In genomic region chr4:77052352-77052751, GRCh38 we compare ENCODE assay signal across 7 cellular contexts. TPM values are rescaled to one million over a fixed set of nuclear protein-coding genes. Genes with fewer than 3 reads are reported as not detected.
A peak's percentile ranks its signal among the peaks of the same experiment; 100 is the strongest.
DNase-seq lines count a peak whose midpoint lies in the region; ATAC-seq, FAIRE-seq and TF ChIP-seq lines count a peak whose summit lies in the region.

No MANE protein-coding gene starts in this region.

- POLR2A ChIA-PET in H1 (lab: Charles Lee; ENCODE audit: partially characterized antibody) = interaction anchor here (0.9 to 1.3 kb wide), 4 partner anchors 12 to 151 kb away, joined by 3 to 4 read pairs (median 3); no protein-coding TSS in a partner anchor

- H2AK5ac ChIP-seq in H1 (ENCODE audit: low read depth, low read length) = peak overlapping the region; percentile 93; the same call in 1 of the 2 replicates

- no peak overlapping the region for H2BK15ac ChIP-seq in H1 (ENCODE audit: low read length)

- no peak overlapping the region for H3K4me2 ChIP-seq in H1 (ENCODE audit: insufficient read depth in 1 of 2, low read depth in 2 of 2, low read length in 2 of 2)

- TF ChIP-seq CTCF in GM12865 (IDR thresholded peaks at IDR 0.05; ENCODE audit: insufficient read depth, low read depth, low read length, missing control alignments) = peak; percentile 69
- TF ChIP-seq CTCF in H1 (IDR thresholded peaks at IDR 0.05; ENCODE audit: control extremely low read depth in 1 of 3, insufficient read depth in 1 of 3, low read depth in 1 of 3, low read length in 3 of 3) = peak; percentile 61 to 92 (median 81)
- peak; percentile 45 for TF ChIP-seq CTCF in osteocyte (IDR thresholded peaks at IDR 0.05)

- no peak overlapping the region for H2BK5ac ChIP-seq in H1 (ENCODE audit: low read depth, low read length)

- H3K4me1 ChIP-seq in H1 (replicated peaks in 1 of 4; ENCODE audit: control insufficient read depth in 3 of 4, insufficient read depth in 4 of 4, low read length in 3 of 4) = no peaks in the 10 kb centered on the region; a peak in 1 of 7 replicates

- no peaks in the 10 kb centered on the region for H3K79me2 ChIP-seq in H1 (ENCODE audit: control insufficient read depth in 1 of 2, insufficient read depth in 2 of 2, low read length in 2 of 2)

- no peak overlapping the region for H2AFZ ChIP-seq in H1 (ENCODE audit: low read length)

- H3K4me3 ChIP-seq in GM12865 (ENCODE audit: low read depth, low read length) (no peak overlapping the region), H1 (ENCODE audit: extremely low read depth in 1 of 4, insufficient read depth in 2 of 4, low read depth in 3 of 4, low read length in 4 of 4) (no peak overlapping the region)

- peaks cover 5 to 71% (median 28%) of the 10 kb centered on the region in 4 experiments for H3K36me3 ChIP-seq in H1 (ENCODE audit: control insufficient read depth in 2 of 4, insufficient read depth in 4 of 4, low read length in 3 of 4)

- no peaks in the 10 kb centered on the region for H3K79me1 ChIP-seq in H1 (ENCODE audit: low read depth, low read length)

- no peak overlapping the region for H3K18ac ChIP-seq in H1 (ENCODE audit: extremely low read depth, low read length)

- H2BK12ac ChIP-seq in H1 (ENCODE audit: low read depth, low read length) = no peak overlapping the region

- 0 out of 2 replicates have a peak overlapping the region, but pooled peaks have one; percentile 37 for H3K27ac ChIP-seq in H1 (ENCODE audit: low read depth, low read length)

- WGBS in H1 (ENCODE audit: extremely low coverage in 1 of 2, insufficient coverage in 1 of 2, insufficient read length in 1 of 2, insufficient replicate concordance in 2 of 2, low coverage in 1 of 2, low lambda C conversion rate in 2 of 2, missing lambda C conversion rate in 1 of 2), 2 experiments = 64% methylated on average over 3 of the region's 3 CpGs; no CpG with 5 or more reads in 1 of the 2 experiments

- TF ChIP-seq POLR2A in H1 (IDR thresholded peaks at IDR 0.05; ENCODE audit: control extremely low read depth in 1 of 2, low read depth in 2 of 2, low read length in 2 of 2) = no peak

- peaks cover 0 to 2% of the 10 kb centered on the region in 2 experiments for H4K20me1 ChIP-seq in H1 (replicated peaks in 1 of 2; ENCODE audit: control insufficient read depth in 1 of 2, insufficient read depth in 2 of 2, low read length in 2 of 2)

- no peak overlapping the region for H4K8ac ChIP-seq in H1 (ENCODE audit: extremely low read depth, insufficient read depth, low read length)

- ATAC-seq in GM18861 (IDR thresholded peaks at IDR 0.05; ENCODE audit: unreplicated experiment) (no peak), GM19324 (IDR thresholded peaks at IDR 0.05; ENCODE audit: low FRiP score, unreplicated experiment) (no peak)

- peaks cover 34% of the 10 kb centered on the region for H3K4me1 Mint-ChIP-seq in osteocyte (ENCODE audit: unreplicated experiment)

- no peak overlapping the region for H3K14ac ChIP-seq in H1 (ENCODE audit: insufficient read length)

- H4K5ac ChIP-seq in H1 (ENCODE audit: insufficient read length, low read depth, low read length) = no peak overlapping the region

- no peak overlapping the region for H4K91ac ChIP-seq in H1 (replicated peaks; ENCODE audit: insufficient read length, low read length)

- no peak overlapping the region for H3K4ac ChIP-seq in H1 (replicated peaks; ENCODE audit: insufficient read length, low read depth, low read length)

- H3K27me3 ChIP-seq in H1 (replicated peaks in 1 of 4; ENCODE audit: control insufficient read depth in 3 of 4, extremely low read depth in 1 of 4, insufficient read depth in 3 of 4, low read length in 3 of 4) = no peaks in the 10 kb centered on the region

- H3K4me3 Mint-ChIP-seq in osteocyte (ENCODE audit: unreplicated experiment) = no peak overlapping the region

- no peak overlapping the region for H3K23ac ChIP-seq in H1 (ENCODE audit: insufficient read length)

- H3K27me3 Mint-ChIP-seq in osteocyte (ENCODE audit: unreplicated experiment) = no peaks in the 10 kb centered on the region

- no peaks in the 10 kb centered on the region for H3K9me3 ChIP-seq in H1 (ENCODE audit: insufficient read depth in 2 of 2, low read depth in 1 of 2, low read length in 1 of 2)

- peak; percentile 76 to 82 for TF ChIP-seq RAD21 in H1 (IDR thresholded peaks at IDR 0.05 in 1 of 2, conservative IDR thresholded peaks at IDR 0.05 in 1 of 2; ENCODE audit: low read depth in 2 of 2, low read length in 2 of 2)

- H2BK120ac ChIP-seq in H1 (replicated peaks; ENCODE audit: low read depth, low read length) = no peak overlapping the region

- H3K56ac ChIP-seq in H1 (replicated peaks; ENCODE audit: insufficient read length, low read depth, low read length) = no peak overlapping the region

- H2BK20ac ChIP-seq in H1 (ENCODE audit: low read length) = 0 out of 2 replicates have a peak overlapping the region, but pooled peaks have one; percentile 64

- H3K27ac Mint-ChIP-seq in osteocyte (ENCODE audit: unreplicated experiment) = peak overlapping the region; percentile 66

- CTCF ChIA-PET in H1 (lab: Charles Lee; ENCODE audit: partially characterized antibody) = interaction anchor here (0.9 to 13.6 kb wide), 24 partner anchors 9 to 549 kb away, joined by 3 to 258 read pairs (median 4); no protein-coding TSS in a partner anchor

- H3K9ac ChIP-seq in H1 (replicated peaks in 1 of 4; ENCODE audit: extremely low read depth in 1 of 4, low read depth in 3 of 4, low read length in 3 of 4) = no peak overlapping the region

- H3K36me3 Mint-ChIP-seq in osteocyte (ENCODE audit: unreplicated experiment) = peaks cover 50% of the 10 kb centered on the region

- no peaks in the 10 kb centered on the region for H3K23me2 ChIP-seq in H1 (ENCODE audit: low read depth, low read length)

- no peaks in the 10 kb centered on the region for H3K9me3 Mint-ChIP-seq in osteocyte (ENCODE audit: unreplicated experiment)

- FAIRE-seq in H1 (lab: Jason Lieb, UNC) = peak; percentile 88

- no peak for TF ChIP-seq EP300 in H1 (IDR thresholded peaks at IDR 0.05; ENCODE audit: borderline replicate concordance in 1 of 2, low read depth in 2 of 2, low read length in 2 of 2)

- DNase-seq in GM12865 (ENCODE audit: low read depth) (peak; percentile 62), MV-4-11 (lab: John Stamatoyannopoulos, UW) (peak; percentile 17), H1 (ENCODE audit: low read depth in 1 of 2, low spot score in 2 of 2) (peak in 1 of 2 experiments; percentile 89), osteocyte (ENCODE audit: extremely low spot score, unreplicated experiment) (no peak)
- peak; percentile 21 to 46 for DNase-seq in activated CD4-positive, alpha-beta T cell treated with anti-CD3 and anti-CD28 coated beads, Interleukin-2, amount 50 U/mL, for 24 hours (ENCODE audit: low read depth in 1 of 2, low spot score in 1 of 2)

TF ChIP-seq in H1, 55 proteins besides CTCF, POLR2A, EP300 and RAD21:
- TF ChIP-seq CEBPB (IDR thresholded peaks at IDR 0.05; ENCODE audit: low read depth, low read length) = no peak

RNA-seq across cellular contexts. Expression of gene CCNI, which starts 23.4 kb away (rescaled TPM):
- 223 and 234 TPM in 2 replicates for total RNA-seq in H1 (2021; fragmentation: NEBNext Ultra II Directional; extraction: Animal tissue kit (Norgen Biotek cat#: 25700))
- polyA plus RNA-seq in H1 (2011; rRNA removed) = 64.8 and 97.8 TPM in 2 replicates
- polyA plus RNA-seq in H1 (2011; cell fraction: cytosol; rRNA removed) = 81.2 TPM
- 37.7 TPM for polyA plus RNA-seq in H1 (2011; cell fraction: nucleus; rRNA removed)
- 164 to 315 TPM (median 178 TPM) in 4 replicates for polyA plus RNA-seq in H1 (2012, experiment 1 of 2)
- polyA plus RNA-seq in H1 (2012, experiment 2 of 2) = 92.4 TPM
- 165 TPM for polyA plus RNA-seq in H1 (2013, experiment 1 of 2)
- 165 TPM for polyA plus RNA-seq in H1 (2013, experiment 2 of 2)
- polyA minus RNA-seq in H1 (2011; rRNA and poly(A)+ RNA removed) = 348 and 404 TPM in 2 replicates
- 156 TPM for polyA minus RNA-seq in H1 (2011; cell fraction: cytosol; rRNA and poly(A)+ RNA removed)
- polyA minus RNA-seq in H1 (2011; cell fraction: nucleus; rRNA and poly(A)+ RNA removed) = 113 TPM
- 320 and 329 TPM in 2 replicates for total RNA-seq in osteocyte
